Comparison of ENCODE assay signal across 28 cellular contexts in the genomic region with DNA sequence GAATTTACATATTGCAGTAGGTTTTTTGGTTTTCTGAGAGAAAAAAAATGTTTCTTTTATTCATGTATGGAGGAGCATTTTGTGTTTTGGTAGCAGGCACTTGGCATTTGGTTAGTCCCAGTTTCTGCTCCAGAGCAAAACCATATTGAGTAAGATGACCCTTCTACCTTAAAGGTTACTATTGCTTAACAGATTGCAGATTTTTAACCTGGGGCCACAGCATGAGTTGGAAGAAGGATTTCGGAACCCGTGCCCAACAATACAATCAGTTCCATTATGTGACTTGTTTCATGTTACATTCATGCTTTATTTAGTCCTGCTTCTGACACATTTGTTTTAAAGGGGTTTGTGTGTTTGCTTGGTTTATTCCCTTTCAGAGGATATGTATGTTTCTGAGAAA.
"Had no signal": no experiment of that assay in that cellular context is flagged by ENCODE, and none has a peak within 500 bp of the region (broad histone marks: within the 10 kb centered on the region; RNA-seq: fewer than 3 reads in every experiment).

No MANE protein-coding gene starts in this region.

- H3K4me1 ChIP-seq: pancreas, prostate gland, spleen, suprapubic skin, testis, tibial artery, transverse colon, upper lobe of right lung, uterus had no signal

- H3K27ac ChIP-seq: neutrophil, pancreas, prostate gland, skin epidermis, spleen, suprapubic skin, testis, tibial artery, transverse colon, upper lobe of right lung, uterus had no signal

- H3K27me3 ChIP-seq: neutrophil, pancreas, spleen, suprapubic skin, testis, tibial artery, transverse colon, upper lobe of right lung, uterus had no signal

- H3K4me3 ChIP-seq: pancreas, prostate gland, skin epidermis, smooth muscle cell, spleen, suprapubic skin, testis, tibial artery, transverse colon, upper lobe of right lung, uterus had no signal

- H3K36me3 ChIP-seq: neutrophil, pancreas, prostate gland, spleen, suprapubic skin, tibial artery, transverse colon, upper lobe of right lung, uterus had no signal

- H3K9me3 ChIP-seq: neutrophil, pancreas, prostate gland, spleen, suprapubic skin, testis, tibial artery, transverse colon, upper lobe of right lung, uterus had no signal

- DNase-seq: naive thymus-derived CD8-positive, alpha-beta T cell; nephron progenitor cell; nucleus accumbens; pancreas; right cardiac atrium; spleen; stimulated activated CD4-positive, alpha-beta T cell treated with anti-CD3 and anti-CD28 coated beads, Interleukin-12 subunit alpha, Interleukin-12 subunit beta, amount 100 ng/mL, for 4 hours; stimulated activated CD4-positive, alpha-beta T cell treated with anti-CD3 and anti-CD28 coated beads, Interleukin-1b, Interleukin-23, amount 100 ng/mL, for 48 hours; stimulated activated CD4-positive, alpha-beta T cell treated with anti-CD3 and anti-CD28 coated beads, Interleukin-4, amount 100 ng/mL, for 1 hour; stimulated activated CD4-positive, alpha-beta T cell treated with anti-CD3 and anti-CD28 coated beads, Interleukin-4, amount 100 ng/mL, for 4 hours; stimulated activated CD8-positive, alpha-beta memory T cell treated with anti-CD3 and anti-CD28 coated beads, Interleukin-4, amount 100 ng/mL, for 48 hours; stimulated activated naive CD4-positive, alpha-beta T cell; stimulated activated naive CD8-positive, alpha-beta T cell treated with anti-CD3 and anti-CD28 coated beads, Interleukin-15, amount 100 ng/mL, for 72 hours; stimulated activated naive CD8-positive, alpha-beta T cell treated with anti-CD3 and anti-CD28 coated beads, Interleukin-15, Interleukin-2, amounts not matched to agents 100 U/mL and 50 U/mL, for 24 hours; substantia nigra; testis; tibial artery; transverse colon; upper lobe of right lung; uterus had no signal

- ATAC-seq: naive thymus-derived CD8-positive, alpha-beta T cell; natural killer cell treated with Interleukin-12 subunit alpha and Interleukin-12 subunit beta and Interleukin-15 and Interleukin-18, amount 100 ng/mL, for 72 hours; pancreas; right cardiac atrium; sciatic nerve; stimulated activated memory B cell treated with anti-CD40 and anti-IgM and Interleukin-4, amounts not matched to agents 10 μg/mL and 1 μg/mL and 100 μg/mL, for 72 hours; stimulated activated naive CD8-positive, alpha-beta T cell treated with anti-CD3 and anti-CD28 coated beads, Interleukin-15, amount 100 ng/mL, for 72 hours; stimulated activated naive CD8-positive, alpha-beta T cell treated with anti-CD3 and anti-CD28 coated beads, Interleukin-15, Interleukin-2, amounts not matched to agents 100 U/mL and 50 U/mL, for 24 hours; upper lobe of right lung had no signal
